In genomic region chr22:23498811-23499798, GRCh38 we compare ENCODE assay signal across 27 cellular contexts.
A peak's percentile ranks its signal among the peaks of the same experiment; 100 is the strongest.
DNase-seq lines count a peak whose midpoint lies in the region; ATAC-seq and TF ChIP-seq lines count a peak whose summit lies in the region.
"Had no signal": no experiment of that assay in that cellular context is flagged by ENCODE, and none has a peak within 500 bp of the region (broad histone marks: within the 10 kb centered on the region; RNA-seq: fewer than 3 reads in every experiment).

No MANE protein-coding gene starts in this region.

- peaks cover 13% of the 10 kb centered on the region for H3K27me3 Mint-ChIP-seq in WTC11 (ENCODE audit: low read depth)
- peaks cover 26% of the 10 kb centered on the region for H3K27me3 Mint-ChIP-seq in activated naive CD4-positive, alpha-beta T cell treated with anti-CD3 and anti-CD28 coated beads, Interleukin-2, amount 10 ng/mL, durations not matched to agents 7 days and 5 days
- H3K27me3 Mint-ChIP-seq: naive thymus-derived CD4-positive, alpha-beta T cell had no signal

- POLR2A ChIA-PET in WTC11 (lab: Charles Lee) = no interaction called here

- 47% methylated on average over 6 of the region's 22 CpGs for WGBS in right lobe of liver (ENCODE audit: insufficient coverage, low coverage, low lambda C conversion rate, missing lambda C conversion rate)
- 82 to 84% methylated on average over 22 of the region's 22 CpGs for WGBS in sigmoid colon, 2 donors

- H3K4me1 ChIP-seq in right lobe of liver (no peaks in the 10 kb centered on the region), sigmoid colon (no peaks in the 10 kb centered on the region)
- H3K4me1 ChIP-seq: gastrocnemius medialis, pancreas, SJCRH30, transverse colon had no signal

- TF ChIP-seq EP300 in sigmoid colon (IDR thresholded peaks at IDR 0.05) = no peak

- CTCF ChIA-PET in WTC11 (lab: Charles Lee) = interaction anchor here (1.1 kb wide), 1 partner anchor 92 kb away, joined by 3 read pairs; no protein-coding TSS in a partner anchor
- CTCF ChIA-PET in activated naive CD4-positive, alpha-beta T cell treated with anti-CD3 and anti-CD28 coated beads, Interleukin-2, amount 10 ng/mL, durations not matched to agents 7 days and 5 days (lab: Charles Lee) = interaction anchor here (0.6 kb wide), 1 partner anchor 324 kb away, joined by 3 read pairs; no protein-coding TSS in a partner anchor

- H3K36me3 ChIP-seq in right lobe of liver = no peaks in the 10 kb centered on the region
- H3K36me3 ChIP-seq in sigmoid colon = no peaks in the 10 kb centered on the region
- H3K36me3 ChIP-seq: BLaER1 treated with 17β-estradiol and CSF1 and Interleukin-3, amounts not matched to agents 10 nM and 100 nM; gastrocnemius medialis; pancreas; right atrium auricular region; SJCRH30; transverse colon had no signal

- DNase-seq in GM13977 (ENCODE audit: low spot score) (peak; percentile 5), WTC11 (ENCODE audit: low spot score) (no peak), right lobe of liver (no peak), sigmoid colon (peak; percentile 61), NOMO-1 (lab: John Stamatoyannopoulos, UW; ENCODE audit: unreplicated experiment in 2 of 2) (no peak), ecto neural progenitor cell (ENCODE audit: low spot score) (no peak)
- DNase-seq in activated naive CD4-positive, alpha-beta T cell treated with anti-CD3 and anti-CD28 coated beads, Interleukin-2, amount 10 ng/mL, durations not matched to agents 7 days and 5 days = no peak
- DNase-seq: activated naive CD4-positive, alpha-beta T cell treated with anti-CD3 and anti-CD28 coated beads, Interleukin-2, amount 50 U/mL, for 16 hours; amniotic stem cell; gastrocnemius medialis; GDM1; hypothalamus; immature natural killer cell; midbrain; naive thymus-derived CD4-positive, alpha-beta T cell; NCI-H1105; NCI-H1930; NCI-H526; SJCRH30; stimulated activated CD4-positive, alpha-beta T cell treated with anti-CD3 and anti-CD28 coated beads, Interleukin-2, amount 100 ng/mL, for 48 hours; T1000; transverse colon had no signal

- H3K4me1 Mint-ChIP-seq in WTC11 = peaks cover 24% of the 10 kb centered on the region
- peaks cover 31% of the 10 kb centered on the region for H3K4me1 Mint-ChIP-seq in activated naive CD4-positive, alpha-beta T cell treated with anti-CD3 and anti-CD28 coated beads, Interleukin-2, amount 10 ng/mL, durations not matched to agents 7 days and 5 days

- no peaks in the 10 kb centered on the region for H3K9me3 Mint-ChIP-seq in WTC11
- no peaks in the 10 kb centered on the region for H3K9me3 Mint-ChIP-seq in activated naive CD4-positive, alpha-beta T cell treated with anti-CD3 and anti-CD28 coated beads, Interleukin-2, amount 10 ng/mL, durations not matched to agents 7 days and 5 days
- H3K9me3 Mint-ChIP-seq: immature natural killer cell; naive thymus-derived CD4-positive, alpha-beta T cell had no signal

- no peak overlapping the region for H3K4me3 Mint-ChIP-seq in WTC11
- H3K4me3 Mint-ChIP-seq in activated naive CD4-positive, alpha-beta T cell treated with anti-CD3 and anti-CD28 coated beads, Interleukin-2, amount 10 ng/mL, durations not matched to agents 7 days and 5 days = no peak overlapping the region
- H3K4me3 Mint-ChIP-seq: naive thymus-derived CD4-positive, alpha-beta T cell had no signal

- in situ Hi-C loops in GM13977 (cut with MboI; ENCODE audit: low pct_unique_long_range_greater_than_20kb, low sequenced_read_pairs, unreplicated experiment) = no loop called here

- H3K4me3 ChIP-seq in right lobe of liver = no peak overlapping the region
- H3K4me3 ChIP-seq in sigmoid colon = no peak overlapping the region
- H3K4me3 ChIP-seq: BLaER1 treated with 17β-estradiol and CSF1 and Interleukin-3, amounts not matched to agents 10 nM and 100 nM; coronary artery; gastrocnemius medialis; K562; pancreas; right atrium auricular region; SJCRH30; transverse colon had no signal

- no peaks in the 10 kb centered on the region for H3K27me3 ChIP-seq in right lobe of liver
- H3K27me3 ChIP-seq in sigmoid colon = no peaks in the 10 kb centered on the region
- H3K27me3 ChIP-seq: BLaER1 treated with 17β-estradiol and CSF1 and Interleukin-3, amounts not matched to agents 10 nM and 100 nM; gastrocnemius medialis; pancreas; right atrium auricular region; SJCRH30; transverse colon had no signal

- H3K9me3 ChIP-seq in right lobe of liver (no peaks in the 10 kb centered on the region), sigmoid colon (no peaks in the 10 kb centered on the region)
- H3K9me3 ChIP-seq: BLaER1 treated with 17β-estradiol and CSF1 and Interleukin-3, amounts not matched to agents 10 nM and 100 nM; gastrocnemius medialis; pancreas; right atrium auricular region; SJCRH30; transverse colon had no signal

- intact Hi-C loops in right lobe of liver (cut with DNase I) = no loop called here
- intact Hi-C loops in sigmoid colon (cut with DNase I) = no loop called here

- TF ChIP-seq POLR2A in right lobe of liver (IDR thresholded peaks at IDR 0.05) (no peak), sigmoid colon (IDR thresholded peaks at IDR 0.05) (no peak)

- H3K36me3 Mint-ChIP-seq in WTC11 = no peaks in the 10 kb centered on the region
- H3K36me3 Mint-ChIP-seq in activated naive CD4-positive, alpha-beta T cell treated with anti-CD3 and anti-CD28 coated beads, Interleukin-2, amount 10 ng/mL, durations not matched to agents 7 days and 5 days = no peaks in the 10 kb centered on the region
- H3K36me3 Mint-ChIP-seq: immature natural killer cell; naive thymus-derived CD4-positive, alpha-beta T cell had no signal

- H3K27ac Mint-ChIP-seq in WTC11 = no peak overlapping the region; the same call in 1 of the 2 replicates
- H3K27ac Mint-ChIP-seq in activated naive CD4-positive, alpha-beta T cell treated with anti-CD3 and anti-CD28 coated beads, Interleukin-2, amount 10 ng/mL, durations not matched to agents 7 days and 5 days = no peak overlapping the region

- TF ChIP-seq CTCF in GM13977 (IDR thresholded peaks at IDR 0.05; ENCODE audit: extremely low read depth, insufficient read depth, missing control alignments) (no peak), WTC11 (IDR thresholded peaks at IDR 0.05) (no peak), right lobe of liver (IDR thresholded peaks at IDR 0.05) (no peak), sigmoid colon (IDR thresholded peaks at IDR 0.05) (no peak)

- ATAC-seq in WTC11 (no peak), right lobe of liver (peak in 3 of 4 donors; percentile 25 to 64 (median 42))
- ATAC-seq: gastrocnemius medialis; K562; naive thymus-derived CD4-positive, alpha-beta T cell; pancreas had no signal

- no peak overlapping the region for H3K27ac ChIP-seq in right lobe of liver
- H3K27ac ChIP-seq in sigmoid colon = no peak overlapping the region
- H3K27ac ChIP-seq: BLaER1 treated with 17β-estradiol and CSF1 and Interleukin-3, amounts not matched to agents 10 nM and 100 nM; coronary artery; gastrocnemius medialis; pancreas; right atrium auricular region; SJCRH30; transverse colon had no signal

TF ChIP-seq in WTC11, 78 proteins besides CTCF, POLR2A, EP300 and RAD21:
- TF ChIP-seq ZNF423 (CRISPR knock-in tag; IDR thresholded peaks at IDR 0.05) (peak; percentile 61; the same call in 1 of the 2 replicates), SMAD3 (CRISPR knock-in tag; IDR thresholded peaks at IDR 0.05; ENCODE audit: borderline replicate concordance) (no peak), ZNF396 (CRISPR knock-in tag; IDR thresholded peaks at IDR 0.05; ENCODE audit: borderline replicate concordance) (no peak)

Comparison
In these comparisons a context has a peak if more than half of its experiments do, and no peak if none do; other contexts are left out.
1. DNase-seq: peak in GM13977 (single experiment) and sigmoid colon (single experiment); none in WTC11 (single experiment), right lobe of liver (0 of 3), NOMO-1 (0 of 2), activated naive CD4-positive, alpha-beta T cell treated with anti-CD3 and anti-CD28 coated beads, Interleukin-2, amount 10 ng/mL, durations not matched to agents 7 days and 5 days (single experiment) and ecto neural progenitor cell (single experiment).